Comparison of ENCODE assay signal across 1 cellular context in genomic region chr10:50604049-50604640, GRCh38.
TF ChIP-seq lines count a peak whose summit lies in the region.

No MANE protein-coding gene starts in this region.

TF ChIP-seq in K562, 482 proteins besides CTCF, POLR2A, EP300 and RAD21 (continued from another document and continues in another):
- TF ChIP-seq BDP1 (IDR thresholded peaks at IDR 0.05; ENCODE audit: insufficient read depth, insufficient read length) (no peak), IRF1 (CRISPR knock-in tag; IDR thresholded peaks at IDR 0.05; ENCODE audit: borderline replicate concordance) (no peak), ZNF445 (CRISPR knock-in tag; IDR thresholded peaks at IDR 0.05; ENCODE audit: low read depth) (no peak), SLC30A9 (CRISPR knock-in tag; IDR thresholded peaks at IDR 0.05) (no peak), CBFA2T3 (IDR thresholded peaks at IDR 0.05) (peak; percentile 52; the same call in 1 of the 2 replicates), L3MBTL2 (IDR thresholded peaks at IDR 0.05) (peak; percentile 26; the same call in 1 of the 2 replicates), SMARCB1 (IDR thresholded peaks at IDR 0.05; ENCODE audit: insufficient read length, low read depth) (no peak), SRSF1 (IDR thresholded peaks at IDR 0.05; ENCODE audit: low read depth, low read length) (no peak), ATF1 (CRISPR knock-in tag; IDR thresholded peaks at IDR 0.05) (no peak), ATF1 (tag; IDR thresholded peaks at IDR 0.05) (no peak; the same call in 1 of the 2 replicates), ZKSCAN3 (CRISPR knock-in tag; IDR thresholded peaks at IDR 0.05) (no peak), ELF1 (tag; IDR thresholded peaks at IDR 0.05) (peak; percentile 29; the same call in 1 of the 2 replicates), ZNF79 (CRISPR knock-in tag; IDR thresholded peaks at IDR 0.05; ENCODE audit: low read depth) (no peak), TRIM24 (IDR thresholded peaks at IDR 0.05) (no peak), CEBPB (tag; IDR thresholded peaks at IDR 0.05) (no peak), AFF1 (IDR thresholded peaks at IDR 0.05; ENCODE audit: low read depth in 1 of 2, partially characterized antibody in 2 of 2) (peak; percentile 25 to 56), RBFOX2 (IDR thresholded peaks at IDR 0.05; ENCODE audit: low read depth, low read length) (no peak), KAT8 (IDR thresholded peaks at IDR 0.05; ENCODE audit: low read depth) (no peak), ZBTB2 (IDR thresholded peaks at IDR 0.05) (no peak), DPF2 (IDR thresholded peaks at IDR 0.05) (peak; percentile 87), ZFX (CRISPR knock-in tag; IDR thresholded peaks at IDR 0.05) (no peak), KLF1 (tag; IDR thresholded peaks at IDR 0.05) (no peak), TFAM (CRISPR knock-in tag; conservative IDR thresholded peaks at IDR 0.05) (no peak), CBX8 (IDR thresholded peaks at IDR 0.05; ENCODE audit: borderline replicate concordance, extremely low read depth, low read depth, low read length, poor library complexity, severe bottlenecking) (no peak), HMG20B (CRISPR knock-in tag; IDR thresholded peaks at IDR 0.05) (no peak), MTA1 (IDR thresholded peaks at IDR 0.05; ENCODE audit: borderline replicate concordance) (peak; percentile 40; the same call in 1 of the 2 replicates), TFAP4 (CRISPR knock-in tag; IDR thresholded peaks at IDR 0.05; ENCODE audit: borderline replicate concordance) (peak; percentile 81), BRD4 (IDR thresholded peaks at IDR 0.05) (no peak), ILK (tag; IDR thresholded peaks at IDR 0.05; ENCODE audit: borderline replicate concordance, low read depth) (no peak), NR3C1 (CRISPR knock-in tag; IDR thresholded peaks at IDR 0.05) (no peak), ZNF766 (CRISPR knock-in tag; conservative IDR thresholded peaks at IDR 0.05) (no peak), EHMT2 (IDR thresholded peaks at IDR 0.05) (no peak), ZNF224 (CRISPR knock-in tag; IDR thresholded peaks at IDR 0.05) (no peak), NR2C2 (CRISPR knock-in tag; IDR thresholded peaks at IDR 0.05) (no peak), NR2C2 (tag; IDR thresholded peaks at IDR 0.05) (peak; percentile 20; the same call in 1 of the 2 replicates), RBM15 (IDR thresholded peaks at IDR 0.05; ENCODE audit: insufficient read depth, low read length) (no peak), MAFK (IDR thresholded peaks at IDR 0.05; ENCODE audit: low read length) (peak; percentile 70), RBBP5 (IDR thresholded peaks at IDR 0.05; ENCODE audit: borderline replicate concordance, insufficient read depth, low read length, poor library complexity, severe bottlenecking) (no peak)
- TF ChIP-seq, protein P1, sequence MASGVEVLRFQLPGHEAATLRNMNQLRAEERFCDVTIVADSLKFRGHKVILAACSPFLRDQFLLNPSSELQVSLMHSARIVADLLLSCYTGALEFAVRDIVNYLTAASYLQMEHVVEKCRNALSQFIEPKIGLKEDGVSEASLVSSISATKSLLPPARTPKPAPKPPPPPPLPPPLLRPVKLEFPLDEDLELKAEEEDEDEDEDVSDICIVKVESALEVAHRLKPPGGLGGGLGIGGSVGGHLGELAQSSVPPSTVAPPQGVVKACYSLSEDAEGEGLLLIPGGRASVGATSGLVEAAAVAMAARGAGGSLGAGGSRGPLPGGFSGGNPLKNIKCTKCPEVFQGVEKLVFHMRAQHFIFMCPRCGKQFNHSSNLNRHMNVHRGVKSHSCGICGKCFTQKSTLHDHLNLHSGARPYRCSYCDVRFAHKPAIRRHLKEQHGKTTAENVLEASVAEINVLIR (CRISPR knock-in tag; IDR thresholded peaks at IDR 0.05), result no peak
- TF ChIP-seq, protein P2, sequence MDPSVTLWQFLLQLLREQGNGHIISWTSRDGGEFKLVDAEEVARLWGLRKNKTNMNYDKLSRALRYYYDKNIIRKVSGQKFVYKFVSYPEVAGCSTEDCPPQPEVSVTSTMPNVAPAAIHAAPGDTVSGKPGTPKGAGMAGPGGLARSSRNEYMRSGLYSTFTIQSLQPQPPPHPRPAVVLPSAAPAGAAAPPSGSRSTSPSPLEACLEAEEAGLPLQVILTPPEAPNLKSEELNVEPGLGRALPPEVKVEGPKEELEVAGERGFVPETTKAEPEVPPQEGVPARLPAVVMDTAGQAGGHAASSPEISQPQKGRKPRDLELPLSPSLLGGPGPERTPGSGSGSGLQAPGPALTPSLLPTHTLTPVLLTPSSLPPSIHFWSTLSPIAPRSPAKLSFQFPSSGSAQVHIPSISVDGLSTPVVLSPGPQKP (CRISPR knock-in tag; IDR thresholded peaks at IDR 0.05), result no peak
- TF ChIP-seq, protein P3, sequence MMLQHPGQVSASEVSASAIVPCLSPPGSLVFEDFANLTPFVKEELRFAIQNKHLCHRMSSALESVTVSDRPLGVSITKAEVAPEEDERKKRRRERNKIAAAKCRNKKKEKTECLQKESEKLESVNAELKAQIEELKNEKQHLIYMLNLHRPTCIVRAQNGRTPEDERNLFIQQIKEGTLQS (IDR thresholded peaks at IDR 0.05), result peak; percentile 10; the same call in 1 of the 2 replicates
- TF ChIP-seq, protein P3 (CRISPR knock-in tag; conservative IDR thresholded peaks at IDR 0.05), result no peak
- TF ChIP-seq, protein P4, sequence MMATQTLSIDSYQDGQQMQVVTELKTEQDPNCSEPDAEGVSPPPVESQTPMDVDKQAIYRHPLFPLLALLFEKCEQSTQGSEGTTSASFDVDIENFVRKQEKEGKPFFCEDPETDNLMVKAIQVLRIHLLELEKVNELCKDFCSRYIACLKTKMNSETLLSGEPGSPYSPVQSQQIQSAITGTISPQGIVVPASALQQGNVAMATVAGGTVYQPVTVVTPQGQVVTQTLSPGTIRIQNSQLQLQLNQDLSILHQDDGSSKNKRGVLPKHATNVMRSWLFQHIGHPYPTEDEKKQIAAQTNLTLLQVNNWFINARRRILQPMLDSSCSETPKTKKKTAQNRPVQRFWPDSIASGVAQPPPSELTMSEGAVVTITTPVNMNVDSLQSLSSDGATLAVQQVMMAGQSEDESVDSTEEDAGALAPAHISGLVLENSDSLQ (IDR thresholded peaks at IDR 0.05), result peak; percentile 57
- TF ChIP-seq, protein P5, sequence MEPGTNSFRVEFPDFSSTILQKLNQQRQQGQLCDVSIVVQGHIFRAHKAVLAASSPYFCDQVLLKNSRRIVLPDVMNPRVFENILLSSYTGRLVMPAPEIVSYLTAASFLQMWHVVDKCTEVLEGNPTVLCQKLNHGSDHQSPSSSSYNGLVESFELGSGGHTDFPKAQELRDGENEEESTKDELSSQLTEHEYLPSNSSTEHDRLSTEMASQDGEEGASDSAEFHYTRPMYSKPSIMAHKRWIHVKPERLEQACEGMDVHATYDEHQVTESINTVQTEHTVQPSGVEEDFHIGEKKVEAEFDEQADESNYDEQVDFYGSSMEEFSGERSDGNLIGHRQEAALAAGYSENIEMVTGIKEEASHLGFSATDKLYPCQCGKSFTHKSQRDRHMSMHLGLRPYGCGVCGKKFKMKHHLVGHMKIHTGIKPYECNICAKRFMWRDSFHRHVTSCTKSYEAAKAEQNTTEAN (CRISPR knock-in tag; IDR thresholded peaks at IDR 0.05), result no peak
- TF ChIP-seq, protein P6, sequence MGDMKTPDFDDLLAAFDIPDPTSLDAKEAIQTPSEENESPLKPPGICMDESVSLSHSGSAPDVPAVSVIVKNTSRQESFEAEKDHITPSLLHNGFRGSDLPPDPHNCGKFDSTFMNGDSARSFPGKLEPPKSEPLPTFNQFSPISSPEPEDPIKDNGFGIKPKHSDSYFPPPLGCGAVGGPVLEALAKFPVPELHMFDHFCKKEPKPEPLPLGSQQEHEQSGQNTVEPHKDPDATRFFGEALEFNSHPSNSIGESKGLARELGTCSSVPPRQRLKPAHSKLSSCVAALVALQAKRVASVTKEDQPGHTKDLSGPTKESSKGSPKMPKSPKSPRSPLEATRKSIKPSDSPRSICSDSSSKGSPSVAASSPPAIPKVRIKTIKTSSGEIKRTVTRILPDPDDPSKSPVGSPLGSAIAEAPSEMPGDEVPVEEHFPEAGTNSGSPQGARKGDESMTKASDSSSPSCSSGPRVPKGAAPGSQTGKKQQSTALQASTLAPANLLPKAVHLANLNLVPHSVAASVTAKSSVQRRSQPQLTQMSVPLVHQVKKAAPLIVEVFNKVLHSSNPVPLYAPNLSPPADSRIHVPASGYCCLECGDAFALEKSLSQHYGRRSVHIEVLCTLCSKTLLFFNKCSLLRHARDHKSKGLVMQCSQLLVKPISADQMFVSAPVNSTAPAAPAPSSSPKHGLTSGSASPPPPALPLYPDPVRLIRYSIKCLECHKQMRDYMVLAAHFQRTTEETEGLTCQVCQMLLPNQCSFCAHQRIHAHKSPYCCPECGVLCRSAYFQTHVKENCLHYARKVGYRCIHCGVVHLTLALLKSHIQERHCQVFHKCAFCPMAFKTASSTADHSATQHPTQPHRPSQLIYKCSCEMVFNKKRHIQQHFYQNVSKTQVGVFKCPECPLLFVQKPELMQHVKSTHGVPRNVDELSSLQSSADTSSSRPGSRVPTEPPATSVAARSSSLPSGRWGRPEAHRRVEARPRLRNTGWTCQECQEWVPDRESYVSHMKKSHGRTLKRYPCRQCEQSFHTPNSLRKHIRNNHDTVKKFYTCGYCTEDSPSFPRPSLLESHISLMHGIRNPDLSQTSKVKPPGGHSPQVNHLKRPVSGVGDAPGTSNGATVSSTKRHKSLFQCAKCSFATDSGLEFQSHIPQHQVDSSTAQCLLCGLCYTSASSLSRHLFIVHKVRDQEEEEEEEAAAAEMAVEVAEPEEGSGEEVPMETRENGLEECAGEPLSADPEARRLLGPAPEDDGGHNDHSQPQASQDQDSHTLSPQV (IDR thresholded peaks at IDR 0.05), result no peak; the same call in 1 of the 2 replicates
- TF ChIP-seq, protein P7, sequence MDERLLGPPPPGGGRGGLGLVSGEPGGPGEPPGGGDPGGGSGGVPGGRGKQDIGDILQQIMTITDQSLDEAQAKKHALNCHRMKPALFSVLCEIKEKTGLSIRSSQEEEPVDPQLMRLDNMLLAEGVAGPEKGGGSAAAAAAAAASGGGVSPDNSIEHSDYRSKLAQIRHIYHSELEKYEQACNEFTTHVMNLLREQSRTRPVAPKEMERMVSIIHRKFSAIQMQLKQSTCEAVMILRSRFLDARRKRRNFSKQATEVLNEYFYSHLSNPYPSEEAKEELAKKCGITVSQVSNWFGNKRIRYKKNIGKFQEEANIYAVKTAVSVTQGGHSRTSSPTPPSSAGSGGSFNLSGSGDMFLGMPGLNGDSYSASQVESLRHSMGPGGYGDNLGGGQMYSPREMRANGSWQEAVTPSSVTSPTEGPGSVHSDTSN (CRISPR knock-in tag; IDR thresholded peaks at IDR 0.05; ENCODE audit: low read depth), result no peak
- TF ChIP-seq, protein P7 (tag; conservative IDR thresholded peaks at IDR 0.05; ENCODE audit: low read depth), result peak; percentile 60; the same call in 1 of the 2 replicates
